23 cellular contexts compared by ENCODE assay signal in the genomic region with DNA sequence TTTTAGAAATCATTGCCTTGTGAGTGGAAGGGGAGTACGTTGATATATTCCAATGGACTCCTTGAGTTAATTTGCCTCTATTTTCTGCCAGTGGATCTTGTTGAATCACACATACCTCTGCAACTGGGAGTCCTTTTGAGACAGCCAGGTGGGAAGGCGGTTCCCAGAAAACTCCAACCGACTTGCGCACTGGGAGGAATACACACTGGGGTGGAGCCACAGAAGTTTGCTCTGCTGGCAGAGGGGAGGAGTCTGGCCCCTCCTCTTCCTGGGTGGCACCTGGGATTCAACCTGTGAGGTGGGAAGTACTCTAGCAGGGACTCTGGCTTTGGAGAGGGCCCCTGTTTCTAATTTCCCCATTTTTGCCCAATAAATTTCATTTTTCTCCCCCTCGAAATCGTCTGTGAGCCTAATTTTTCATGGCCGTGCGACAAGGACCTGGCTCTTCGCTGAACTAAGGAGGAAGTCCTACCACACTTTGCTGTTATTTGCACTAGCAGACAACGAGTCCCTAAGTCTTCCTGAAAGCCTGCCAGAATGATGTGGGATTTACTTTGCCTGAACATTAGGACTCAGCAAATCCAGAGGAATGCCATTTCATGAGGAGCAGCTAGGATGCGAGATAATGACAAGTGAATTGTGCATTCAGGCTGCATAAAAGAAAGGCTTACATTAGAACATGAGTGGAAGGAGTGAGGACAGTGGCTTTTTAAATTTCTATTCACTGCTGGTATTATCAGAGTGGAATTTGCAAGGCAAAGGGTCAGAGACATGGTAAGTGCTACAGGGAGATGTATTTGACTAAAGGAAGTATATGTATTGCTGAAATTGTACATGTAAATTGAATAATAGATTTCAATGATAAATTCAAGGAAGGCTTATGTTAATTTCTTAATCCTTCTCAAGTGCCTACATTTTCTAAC.
"Had no signal": no experiment of that assay in that cellular context is flagged by ENCODE, and none has a peak within 500 bp of the region (broad histone marks: within the 10 kb centered on the region; RNA-seq: fewer than 3 reads in every experiment).

No MANE protein-coding gene starts in this region.

- H3K27me3 ChIP-seq: body of pancreas, spleen had no signal

- DNase-seq: activated CD4-positive, alpha-beta T cell treated with anti-CD3 and anti-CD28 coated beads, Interleukin-2, amount 10 ng/mL, durations not matched to agents 24 days and 14 days; activated CD8-positive, alpha-beta T cell treated with anti-CD3 and anti-CD28 coated beads for 36 hours; activated naive CD4-positive, alpha-beta T cell treated with Interleukin-2 at 50 U/mL for 16 hours; activated naive CD8-positive, alpha-beta T cell treated with anti-CD3 and anti-CD28 coated beads, Interleukin-2, amount 10 ng/mL, durations not matched to agents 7 days and 5 days; activated T-cell treated with anti-CD3 and anti-CD28 coated beads, Interleukin-2, amount 50 U/mL, for 24 hours; amygdala; body of pancreas; caudate nucleus; erythroblast; foreskin melanocyte; glutamatergic neuron; hippocampal formation; islet precursor cell; posterior cingulate gyrus; retina; spleen; stimulated activated CD4-positive, alpha-beta T cell treated with anti-CD3 and anti-CD28 coated beads, Interleukin-4, amount 100 ng/mL, for 4 hours; T-cell; T-helper 9 cell had no signal

- H3K4me1 Mint-ChIP-seq: activated CD4-positive, alpha-beta T cell treated with anti-CD3 and anti-CD28 coated beads, Interleukin-2, amount 10 ng/mL, durations not matched to agents 24 days and 14 days; stimulated activated memory B cell treated with anti-CD40 and anti-IgM and Interleukin-4, amounts not matched to agents 10 μg/mL and 1 μg/mL and 100 μg/mL, for 72 hours; T-cell had no signal

- H3K27ac Mint-ChIP-seq: activated CD4-positive, alpha-beta T cell treated with anti-CD3 and anti-CD28 coated beads, Interleukin-2, amount 10 ng/mL, durations not matched to agents 24 days and 14 days; activated CD8-positive, alpha-beta T cell treated with anti-CD3 and anti-CD28 coated beads for 36 hours; activated naive CD8-positive, alpha-beta T cell treated with anti-CD3 and anti-CD28 coated beads, Interleukin-2, amount 10 ng/mL, durations not matched to agents 7 days and 5 days; activated T-cell treated with anti-CD3 and anti-CD28 coated beads, Interleukin-2, amount 50 U/mL, for 24 hours; activated T-helper 2 cell treated with anti-CD3 and anti-CD28 coated beads, Interferon-gamma antibody, Interleukin-2, Interleukin-4, amounts not matched to agents 10 μg/mL and 5 μg/mL and 100 μg/mL, durations not matched to agents 14 hours and 24 hours and 36 hours; mesothelial cell of epicardium; stimulated activated memory B cell treated with anti-CD40 and anti-IgM and Interleukin-4, amounts not matched to agents 10 μg/mL and 1 μg/mL and 100 μg/mL, for 72 hours; T-cell had no signal

- H3K4me3 Mint-ChIP-seq: activated CD4-positive, alpha-beta T cell treated with anti-CD3 and anti-CD28 coated beads, Interleukin-2, amount 10 ng/mL, durations not matched to agents 24 days and 14 days; activated CD8-positive, alpha-beta T cell treated with anti-CD3 and anti-CD28 coated beads for 36 hours; activated naive CD8-positive, alpha-beta T cell treated with anti-CD3 and anti-CD28 coated beads, Interleukin-2, amount 10 ng/mL, durations not matched to agents 7 days and 5 days; activated T-cell treated with anti-CD3 and anti-CD28 coated beads, Interleukin-2, amount 50 U/mL, for 24 hours; mesothelial cell of epicardium; stimulated activated memory B cell treated with anti-CD40 and anti-IgM and Interleukin-4, amounts not matched to agents 10 μg/mL and 1 μg/mL and 100 μg/mL, for 72 hours; T-cell had no signal

- H3K4me1 ChIP-seq: spleen had no signal

- H3K9me3 ChIP-seq: body of pancreas had no signal

- H3K36me3 ChIP-seq: spleen had no signal

- H3K4me3 ChIP-seq: body of pancreas, lung, spleen had no signal

- H3K27me3 Mint-ChIP-seq: activated naive CD8-positive, alpha-beta T cell treated with anti-CD3 and anti-CD28 coated beads, Interleukin-2, amount 10 ng/mL, durations not matched to agents 7 days and 5 days had no signal

- H3K9me3 Mint-ChIP-seq: activated CD4-positive, alpha-beta T cell treated with anti-CD3 and anti-CD28 coated beads, Interleukin-2, amount 10 ng/mL, durations not matched to agents 24 days and 14 days had no signal

- ATAC-seq: activated CD8-positive, alpha-beta T cell treated with anti-CD3 and anti-CD28 coated beads for 36 hours; body of pancreas; stimulated activated memory B cell treated with anti-CD40 and anti-IgM and Interleukin-4, amounts not matched to agents 10 μg/mL and 1 μg/mL and 100 μg/mL, for 72 hours; T-cell had no signal

- H3K27ac ChIP-seq: body of pancreas, spleen had no signal

- H3K36me3 Mint-ChIP-seq: activated naive CD8-positive, alpha-beta T cell treated with anti-CD3 and anti-CD28 coated beads, Interleukin-2, amount 10 ng/mL, durations not matched to agents 7 days and 5 days; mesothelial cell of epicardium; T-cell had no signal
